ENCODE assay signal across 21 cellular contexts in genomic region chr11:64220271-64220670, GRCh38.
"Had no signal": no experiment of that assay in that cellular context is flagged by ENCODE, and none has a peak within 500 bp of the region (broad histone marks: within the 10 kb centered on the region; RNA-seq: fewer than 3 reads in every experiment).

No MANE protein-coding gene starts in this region.

- ATAC-seq: activated naive CD8-positive, alpha-beta T cell treated with anti-CD3 and anti-CD28 coated beads, Interleukin-2, amount 50 U/mL, for 24 hours; left lung; naive thymus-derived CD4-positive, alpha-beta T cell; psoas muscle; stimulated activated naive CD8-positive, alpha-beta T cell treated with anti-CD3 and anti-CD28 coated beads, Interleukin-15, Interleukin-2, amounts not matched to agents 100 U/mL and 50 U/mL, for 24 hours had no signal

- H3K4me3 Mint-ChIP-seq: activated naive CD8-positive, alpha-beta T cell treated with anti-CD3 and anti-CD28 coated beads, Interleukin-2, amount 50 U/mL, for 24 hours; naive thymus-derived CD4-positive, alpha-beta T cell; T-helper 1 cell treated with Interleukin-12 subunit alpha and Interleukin-12 subunit beta and Interleukin-4 antibody, amounts not matched to agents 30 μg/mL and 1 μg/mL, for 36 hours had no signal

- FAIRE-seq: keratinocyte had no signal

- H3K27ac Mint-ChIP-seq: activated naive CD8-positive, alpha-beta T cell treated with anti-CD3 and anti-CD28 coated beads, Interleukin-2, amount 50 U/mL, for 24 hours; naive thymus-derived CD4-positive, alpha-beta T cell; T-helper 1 cell treated with Interleukin-12 subunit alpha and Interleukin-12 subunit beta and Interleukin-4 antibody, amounts not matched to agents 30 μg/mL and 1 μg/mL, for 36 hours had no signal

- H3K4me3 ChIP-seq: cardiac muscle cell, heart left ventricle, left lung, lung, ovary, psoas muscle, upper lobe of left lung had no signal

- H3K9me3 ChIP-seq: heart left ventricle, left lung, ovary, psoas muscle, upper lobe of left lung had no signal

- DNase-seq: activated CD4-positive, alpha-beta T cell treated with anti-CD3 and anti-CD28 coated beads for 4 hours; activated CD4-positive, alpha-beta T cell treated with anti-CD3 and anti-CD28 coated beads, Interleukin-2, amount 50 U/mL, for 48 hours; activated CD4-positive, CD25-positive, alpha-beta regulatory T cell; activated effector memory CD4-positive, alpha-beta T cell treated with anti-CD3 and anti-CD28 coated beads, Interleukin-2, amount 50 U/mL, for 16 hours; activated naive CD4-positive, alpha-beta T cell treated with anti-CD3 and anti-CD28 coated beads, Interleukin-2, amount 50 U/mL, for 16 hours; activated naive CD8-positive, alpha-beta T cell treated with anti-CD3 and anti-CD28 coated beads, Interleukin-2, amount 50 U/mL, for 24 hours; left lung; naive thymus-derived CD4-positive, alpha-beta T cell; psoas muscle; stimulated activated CD4-positive, alpha-beta T cell treated with anti-CD3 and anti-CD28 coated beads, Interleukin-12 subunit alpha, Interleukin-12 subunit beta, amount 100 ng/mL, for 4 hours; stimulated activated CD4-positive, alpha-beta T cell treated with anti-CD3 and anti-CD28 coated beads, Interleukin-4, amount 100 ng/mL, for 4 hours; stimulated activated naive CD8-positive, alpha-beta T cell treated with anti-CD3 and anti-CD28 coated beads, Interleukin-15, Interleukin-2, amounts not matched to agents 100 U/mL and 50 U/mL, for 24 hours; T1000 had no signal

- H3K36me3 ChIP-seq: ovary had no signal

- H3K27ac ChIP-seq: cardiac muscle cell, epithelial cell of prostate, heart left ventricle, left lung, ovary, psoas muscle, upper lobe of left lung had no signal

- H3K27me3 Mint-ChIP-seq: activated naive CD8-positive, alpha-beta T cell treated with anti-CD3 and anti-CD28 coated beads, Interleukin-2, amount 50 U/mL, for 24 hours; naive thymus-derived CD4-positive, alpha-beta T cell had no signal

- H3K27me3 ChIP-seq: cardiac muscle cell, heart left ventricle, left lung, ovary, upper lobe of left lung had no signal

- H3K9me3 Mint-ChIP-seq: activated naive CD8-positive, alpha-beta T cell treated with anti-CD3 and anti-CD28 coated beads, Interleukin-2, amount 50 U/mL, for 24 hours; naive thymus-derived CD4-positive, alpha-beta T cell; T-helper 1 cell treated with Interleukin-12 subunit alpha and Interleukin-12 subunit beta and Interleukin-4 antibody, amounts not matched to agents 30 μg/mL and 1 μg/mL, for 36 hours had no signal
